Comparison of ENCODE assay signal across 1 cellular context in genomic region chr14:20381341-20381740, GRCh38.
TF ChIP-seq lines count a peak whose summit lies in the region.

No MANE protein-coding gene starts in this region.

TF ChIP-seq in IMR-90, 13 proteins besides CTCF, POLR2A, EP300 and RAD21 (continued from another document):
- TF ChIP-seq ELK1 (IDR thresholded peaks at IDR 0.05; ENCODE audit: borderline replicate concordance, low read depth, low read length) = no peak
- TF ChIP-seq SMC3 (IDR thresholded peaks at IDR 0.05; ENCODE audit: low read depth, low read length) = no peak
- no peak for TF ChIP-seq FOS (IDR thresholded peaks at IDR 0.05; ENCODE audit: low read depth, low read length)
- no peak for TF ChIP-seq MXI1 (IDR thresholded peaks at IDR 0.05; ENCODE audit: borderline replicate concordance, low read depth, low read length)
- no peak for TF ChIP-seq BHLHE40 (IDR thresholded peaks at IDR 0.05; ENCODE audit: low read depth, low read length)
- no peak for TF ChIP-seq CHD1 (IDR thresholded peaks at IDR 0.05; ENCODE audit: low read depth, low read length)
- TF ChIP-seq RFX5 (IDR thresholded peaks at IDR 0.05; ENCODE audit: low read depth, low read length) = no peak
- TF ChIP-seq USF2 (IDR thresholded peaks at IDR 0.05; ENCODE audit: low read depth, low read length) = no peak
- no peak for TF ChIP-seq CEBPB (IDR thresholded peaks at IDR 0.05; ENCODE audit: low read depth, low read length)
